Comparison of ENCODE assay signal across 12 cellular contexts in genomic region chr2:226756131-226756530, GRCh38. TPM values are rescaled to one million over a fixed set of nuclear protein-coding genes. Genes with fewer than 3 reads are reported as not detected.
DNase-seq lines count a peak whose midpoint lies in the region; ATAC-seq, FAIRE-seq and TF ChIP-seq lines count a peak whose summit lies in the region.
"Had no signal": no experiment of that assay in that cellular context is flagged by ENCODE, and none has a peak within 500 bp of the region (broad histone marks: within the 10 kb centered on the region; RNA-seq: fewer than 3 reads in every experiment).

No MANE protein-coding gene starts in this region.

- H3K27me3 ChIP-seq in foreskin keratinocyte (no peaks in the 10 kb centered on the region), small intestine (ENCODE audit: control insufficient read depth in 2 of 2, insufficient read depth in 2 of 2, low read length in 2 of 2) (no peaks in the 10 kb centered on the region)

- no peaks in the 10 kb centered on the region for H3K9me3 ChIP-seq in small intestine (ENCODE audit: control insufficient read depth, low read depth)

- no peak overlapping the region for H3K4me3 ChIP-seq in small intestine (ENCODE audit: low read depth in 1 of 2, low read length in 2 of 2)

- H3K27me3 Mint-ChIP-seq in HFFc6 (ENCODE audit: insufficient read depth) = no peaks in the 10 kb centered on the region

- H3K27ac Mint-ChIP-seq in HFFc6 = peak overlapping the region; percentile 64
- H3K27ac Mint-ChIP-seq: T-helper 1 cell treated with Interleukin-12 subunit alpha and Interleukin-12 subunit beta and Interleukin-4 antibody, amounts not matched to agents 30 μg/mL and 1 μg/mL, for 36 hours had no signal

- peak; percentile 96 for ATAC-seq in foreskin keratinocyte
- ATAC-seq: left colon had no signal

- peaks cover 12% of the 10 kb centered on the region for H3K36me3 Mint-ChIP-seq in HFFc6 (ENCODE audit: low read depth)

- H3K4me1 ChIP-seq in foreskin keratinocyte = peaks cover 38% of the 10 kb centered on the region
- H3K4me1 ChIP-seq in small intestine (ENCODE audit: control insufficient read depth in 2 of 2, insufficient read depth in 1 of 2, low read depth in 1 of 2, low read length in 1 of 2) = peaks cover 2 to 18% of the 10 kb centered on the region in 2 donors

- H3K36me3 ChIP-seq in small intestine (ENCODE audit: control insufficient read depth in 2 of 2, insufficient read depth in 2 of 2, low read length in 2 of 2) = no peaks in the 10 kb centered on the region

- TF ChIP-seq CTCF in HFFc6 (IDR thresholded peaks at IDR 0.05) (no peak), foreskin keratinocyte (conservative IDR thresholded peaks at IDR 0.05) (no peak)

- no peak for FAIRE-seq in small intestine (lab: Jason Lieb, UNC)

- DNase-seq in HFFc6 (peak; percentile 50), SW480 (ENCODE audit: low spot score) (peak; percentile 8), foreskin keratinocyte (peak; percentile 99 to 100), small intestine (peak; percentile 40), epidermal melanocyte (ENCODE audit: insufficient read length, low spot score) (no peak), COR-L47 (lab: John Stamatoyannopoulos, UW) (no peak), NCI-H1105 (lab: John Stamatoyannopoulos, UW) (no peak)
- DNase-seq: activated T-cell treated with anti-CD3 and anti-CD28 coated beads, Interleukin-2, amount 50 U/mL, for 1 hour; KG1; left colon; NCI-H510A had no signal

- H3K9me3 Mint-ChIP-seq in HFFc6 = no peaks in the 10 kb centered on the region
- H3K9me3 Mint-ChIP-seq: T-helper 1 cell treated with Interleukin-12 subunit alpha and Interleukin-12 subunit beta and Interleukin-4 antibody, amounts not matched to agents 30 μg/mL and 1 μg/mL, for 36 hours had no signal

- peak overlapping the region; percentile 49 for H3K4me3 Mint-ChIP-seq in HFFc6
- H3K4me3 Mint-ChIP-seq: T-helper 1 cell treated with Interleukin-12 subunit alpha and Interleukin-12 subunit beta and Interleukin-4 antibody, amounts not matched to agents 30 μg/mL and 1 μg/mL, for 36 hours had no signal

- H3K27ac ChIP-seq in foreskin keratinocyte = peak overlapping the region; percentile 98
- H3K27ac ChIP-seq in small intestine (ENCODE audit: low read depth in 1 of 2, low read length in 1 of 2) = peak overlapping the region in 1 of 2 donors; percentile 53

- 45 to 78% (median 66%) methylated on average over 2 of the region's 2 CpGs for WGBS in small intestine, 3 donors

- H3K4me1 Mint-ChIP-seq in HFFc6 (ENCODE audit: low read depth) = peaks cover 81% of the 10 kb centered on the region

RNA-seq across cellular contexts. Expression of gene IRS1, which starts 43.5 kb away (rescaled TPM):
- 10 to 100 TPM; 37.4 to 49.9 (median 44.4) TPM for total RNA-seq in HFFc6 (2021; fragmentation: NEBNext Ultra II Directional; extraction: Animal tissue kit (Norgen Biotek cat#: 25700))
- 23.9 and 31.9 TPM in 2 replicates for total RNA-seq in foreskin keratinocyte
- polyA plus RNA-seq in foreskin keratinocyte (5.7 and 10.1 TPM in 2 replicates), small intestine (1 to 10 TPM; 1.6 to 5.6 (median 4.7) TPM)

Comparison
In these comparisons a context has a peak if more than half of its experiments do, and no peak if none do; other contexts are left out.
1. DNase-seq: peak in HFFc6 (single experiment), SW480 (single experiment), foreskin keratinocyte (2 of 2) and small intestine (single experiment); none in epidermal melanocyte (single experiment), COR-L47 (single experiment) and NCI-H1105 (single experiment).